ENCODE assay signal across 15 cellular contexts in genomic region chr18:55473534-55473933, GRCh38.
DNase-seq lines count a peak whose midpoint lies in the region; ATAC-seq and TF ChIP-seq lines count a peak whose summit lies in the region.
"Had no signal": no experiment of that assay in that cellular context is flagged by ENCODE, and none has a peak within 500 bp of the region (broad histone marks: within the 10 kb centered on the region; RNA-seq: fewer than 3 reads in every experiment).

No MANE protein-coding gene starts in this region.

- peak; percentile 18; the same call in 2 of the 3 replicates for ATAC-seq in SK-N-SH treated with all-trans-retinoic acid at 6 μM for 48 hours
- ATAC-seq: A549; CD8-positive, alpha-beta T cell had no signal

- H3K4me3 ChIP-seq in HUES64 (ENCODE audit: low read length) (no peak overlapping the region), mesodermal cell (ENCODE audit: extremely low read depth, insufficient read depth, low read length, poor library complexity, severe bottlenecking) (no peak overlapping the region), tibial nerve (no peak overlapping the region)
- H3K4me3 ChIP-seq: A549, GM23248 had no signal

- no peaks in the 10 kb centered on the region for H3K27me3 ChIP-seq in HUES64 (ENCODE audit: insufficient read depth, low read length)
- no peaks in the 10 kb centered on the region for H3K27me3 ChIP-seq in tibial nerve

- H3K4me1 ChIP-seq in HUES64 (ENCODE audit: insufficient read depth, low read length) (peaks cover 50% of the 10 kb centered on the region), mesodermal cell (ENCODE audit: control insufficient read depth, insufficient read depth, low read length, poor library complexity, severe bottlenecking) (peaks cover 12% of the 10 kb centered on the region), tibial nerve (peaks cover 0 to 18% (median 0%) of the 10 kb centered on the region in 4 donors)
- H3K4me1 ChIP-seq: A549 had no signal

- no peak for TF ChIP-seq EP300 in tibial nerve (IDR thresholded peaks at IDR 0.05)

- no peak for TF ChIP-seq POLR2A in tibial nerve (IDR thresholded peaks at IDR 0.05)

- H3K36me3 ChIP-seq in HUES64 (ENCODE audit: insufficient read depth, low read length): no peaks in the 10 kb centered on the region; the same call in 1 of the 2 replicates
- peaks cover 22% of the 10 kb centered on the region for H3K36me3 ChIP-seq in mesodermal cell (ENCODE audit: control insufficient read depth, insufficient read depth, low read length)
- no peaks in the 10 kb centered on the region for H3K36me3 ChIP-seq in tibial nerve

- no peak overlapping the region for H3K9ac ChIP-seq in HUES64 (ENCODE audit: low read depth, low read length)
- H3K9ac ChIP-seq: GM23248 had no signal

- no peaks in the 10 kb centered on the region for H3K9me3 ChIP-seq in HUES64 (ENCODE audit: insufficient read depth, low read depth, low read length)
- H3K9me3 ChIP-seq in mesodermal cell (ENCODE audit: control insufficient read depth, low read length): no peaks in the 10 kb centered on the region
- no peaks in the 10 kb centered on the region for H3K9me3 ChIP-seq in tibial nerve
- H3K9me3 ChIP-seq: A549 had no signal

- DNase-seq in NCI-H2196 treated with DMSO at 0.1 percent for 48 hours (lab: John Stamatoyannopoulos, UW; ENCODE audit: unreplicated experiment): no peak
- no peak for DNase-seq in tibial nerve (ENCODE audit: low spot score in 2 of 2)
- DNase-seq in kidney tubule cell (ENCODE audit: low spot score): no peak
- no peak for DNase-seq in stimulated activated CD4-positive, alpha-beta T cell treated with anti-CD3 and anti-CD28 coated beads, Interleukin-2, amount 100 ng/mL, for 24 hours
- DNase-seq: CD8-positive, alpha-beta T cell; COR-L47; DMS153; DMS79 treated with DMSO at 0.1 percent for 48 hours; EL; GM23248; H7 had no signal

- TF ChIP-seq CTCF in tibial nerve (IDR thresholded peaks at IDR 0.05): no peak

- H3K27ac ChIP-seq in HUES64 (ENCODE audit: low read depth, low read length) (0 out of 2 replicates have a peak overlapping the region, but pooled peaks have one; percentile 0), mesodermal cell (ENCODE audit: low read depth, low read length, severe bottlenecking) (peak overlapping the region; percentile 17), tibial nerve (no peak overlapping the region)
- H3K27ac ChIP-seq: A549, GM23248 had no signal

TF ChIP-seq in SK-N-SH treated with all-trans-retinoic acid at 6 μM for 48 hours, 23 proteins besides CTCF, POLR2A, EP300 and RAD21 (continues in another document):
- TF ChIP-seq ESRRG (CRISPR knock-in tag; IDR thresholded peaks at IDR 0.05) (peak; percentile 97), ZNF565 (CRISPR knock-in tag; conservative IDR thresholded peaks at IDR 0.05; ENCODE audit: low read depth) (no peak), ARNTL (CRISPR knock-in tag; IDR thresholded peaks at IDR 0.05; ENCODE audit: borderline replicate concordance, low read depth) (0 out of 2 replicates have a peak, but pooled peaks have one; percentile 65), TCF4 (CRISPR knock-in tag; IDR thresholded peaks at IDR 0.05; ENCODE audit: borderline replicate concordance) (peak; percentile 100), BACH2 (CRISPR knock-in tag; IDR thresholded peaks at IDR 0.05; ENCODE audit: borderline replicate concordance) (0 out of 2 replicates have a peak, but pooled peaks have one; percentile 50), ZFP30 (CRISPR knock-in tag; IDR thresholded peaks at IDR 0.05) (peak; percentile 40; the same call in 1 of the 2 replicates), POU6F1 (CRISPR knock-in tag; IDR thresholded peaks at IDR 0.05; ENCODE audit: borderline replicate concordance, low read depth) (peak; percentile 86; the same call in 1 of the 2 replicates), CSDC2 (CRISPR knock-in tag; IDR thresholded peaks at IDR 0.05) (no peak), ZNF8 (CRISPR knock-in tag; IDR thresholded peaks at IDR 0.05) (peak; percentile 50; the same call in 1 of the 2 replicates), SNAI2 (CRISPR knock-in tag; IDR thresholded peaks at IDR 0.05) (peak; percentile 96), TOX (CRISPR knock-in tag; IDR thresholded peaks at IDR 0.05; ENCODE audit: borderline replicate concordance) (peak; percentile 97), CSRNP3 (CRISPR knock-in tag; IDR thresholded peaks at IDR 0.05) (peak; percentile 99), ZC3H10 (CRISPR knock-in tag; IDR thresholded peaks at IDR 0.05) (peak; percentile 97), PPARA (CRISPR knock-in tag; IDR thresholded peaks at IDR 0.05; ENCODE audit: borderline replicate concordance) (peak; percentile 60; the same call in 1 of the 2 replicates), TSHZ2 (CRISPR knock-in tag; IDR thresholded peaks at IDR 0.05) (peak; percentile 100), PATZ1 (CRISPR knock-in tag; IDR thresholded peaks at IDR 0.05; ENCODE audit: borderline replicate concordance) (peak; percentile 95), ISL1 (CRISPR knock-in tag; IDR thresholded peaks at IDR 0.05) (peak; percentile 98), ZNF70 (CRISPR knock-in tag; IDR thresholded peaks at IDR 0.05) (no peak; the same call in 1 of the 2 replicates)

Comparison
In these comparisons a context has a peak if more than half of its experiments do, and no peak if none do; other contexts are left out.
1. H3K27ac ChIP-seq: peak in HUES64 (single experiment) and mesodermal cell (single experiment); none in tibial nerve (0 of 4).